Comparison of ENCODE assay signal across 2 cellular contexts in genomic region chr2:112034924-112035323, GRCh38.
TF ChIP-seq lines count a peak whose summit lies in the region.

No MANE protein-coding gene starts in this region.

TF ChIP-seq in HepG2, 621 proteins besides CTCF, POLR2A, EP300 and RAD21:
- TF ChIP-seq ZNF160 (CRISPR knock-in tag; IDR thresholded peaks at IDR 0.05) = peak; percentile 92
- TF ChIP-seq ZNF879 (CRISPR knock-in tag; IDR thresholded peaks at IDR 0.05) = no peak
TF ChIP-seq in HepG2: peak in this region for 1.

TF ChIP-seq in K562, 482 proteins besides CTCF, POLR2A, EP300 and RAD21:
- TF ChIP-seq ZNF280A (IDR thresholded peaks at IDR 0.05; ENCODE audit: low read depth, partially characterized antibody) = peak; percentile 56
- no peak for TF ChIP-seq KLF10 (CRISPR knock-in tag; IDR thresholded peaks at IDR 0.05)
- TF ChIP-seq, protein P1, sequence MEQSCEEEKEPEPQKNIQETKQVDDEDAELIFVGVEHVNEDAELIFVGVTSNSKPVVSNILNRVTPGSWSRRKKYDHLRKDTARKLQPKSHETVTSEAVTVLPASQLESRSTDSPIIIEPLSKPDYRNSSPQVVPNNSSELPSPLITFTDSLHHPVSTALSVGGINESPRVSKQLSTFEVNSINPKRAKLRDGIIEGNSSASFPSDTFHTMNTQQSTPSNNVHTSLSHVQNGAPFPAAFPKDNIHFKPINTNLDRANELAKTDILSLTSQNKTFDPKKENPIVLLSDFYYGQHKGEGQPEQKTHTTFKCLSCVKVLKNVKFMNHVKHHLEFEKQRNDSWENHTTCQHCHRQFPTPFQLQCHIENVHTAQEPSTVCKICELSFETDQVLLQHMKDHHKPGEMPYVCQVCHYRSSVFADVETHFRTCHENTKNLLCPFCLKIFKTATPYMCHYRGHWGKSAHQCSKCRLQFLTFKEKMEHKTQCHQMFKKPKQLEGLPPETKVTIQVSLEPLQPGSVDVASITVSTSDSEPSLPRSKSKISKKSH (CRISPR knock-in tag; IDR thresholded peaks at IDR 0.05) = 0 out of 2 replicates have a peak, but pooled peaks have one; percentile 29
- no peak for TF ChIP-seq STAG1 (CRISPR knock-in tag; IDR thresholded peaks at IDR 0.05; ENCODE audit: borderline replicate concordance)
- peak in 1 of 2 experiments; percentile 48; a peak in 1 of 4 replicates for TF ChIP-seq TRIM24 (IDR thresholded peaks at IDR 0.05)
- TF ChIP-seq CBX3 (IDR thresholded peaks at IDR 0.05; ENCODE audit: borderline replicate concordance in 1 of 2, low read length in 2 of 2) = peak in 1 of 2 experiments; percentile 86; a peak in 2 of 3 replicates
- TF ChIP-seq ZNF766 (CRISPR knock-in tag; conservative IDR thresholded peaks at IDR 0.05) = no peak
- peak; percentile 81 for TF ChIP-seq TRIM28 (IDR thresholded peaks at IDR 0.05)
